8 cellular contexts compared by ENCODE assay signal in genomic region chr1:110780600-110781484, GRCh38.
DNase-seq lines count a peak whose midpoint lies in the region; ATAC-seq and TF ChIP-seq lines count a peak whose summit lies in the region.

No MANE protein-coding gene starts in this region.

- DNase-seq in Daoy (ENCODE audit: low read depth) (peak; percentile 87), SHP77 treated with DMSO at 0.1 percent for 48 hours (lab: John Stamatoyannopoulos, UW) (peak; percentile 29), glutamatergic neuron (peak; percentile 77), type B pancreatic cell (ENCODE audit: extremely low spot score, unreplicated experiment) (peak; percentile 75)
- DNase-seq in activated naive CD4-positive, alpha-beta T cell (lab: John Stamatoyannopoulos, UW), result peak; percentile 11 to 53 (median 36)

- no peaks in the 10 kb centered on the region for H3K27me3 ChIP-seq in parathyroid adenoma (ENCODE audit: control insufficient read depth, insufficient read depth, low read length)

- H3K4me3 ChIP-seq in parathyroid adenoma (ENCODE audit: low read depth, low read length), result no peak overlapping the region

- no peak overlapping the region for H3K27ac ChIP-seq in parathyroid adenoma

- peaks cover 3% of the 10 kb centered on the region for H3K9me3 Mint-ChIP-seq in glutamatergic neuron (ENCODE audit: unreplicated experiment)
- no peaks in the 10 kb centered on the region for H3K9me3 Mint-ChIP-seq in type B pancreatic cell

- no peaks in the 10 kb centered on the region for H3K36me3 ChIP-seq in parathyroid adenoma (ENCODE audit: control insufficient read depth, insufficient read depth, low read length)

- H3K27me3 Mint-ChIP-seq in glutamatergic neuron (ENCODE audit: unreplicated experiment) (peaks cover 2% of the 10 kb centered on the region), type B pancreatic cell (peaks cover 40% of the 10 kb centered on the region)

- peak overlapping the region; percentile 34 for H3K4me3 Mint-ChIP-seq in glutamatergic neuron (ENCODE audit: unreplicated experiment)
- H3K4me3 Mint-ChIP-seq in type B pancreatic cell, result peak overlapping the region; percentile 35

- H3K4me2 ChIP-seq in parathyroid adenoma (ENCODE audit: low read length), result no peak overlapping the region

- H3K79me2 ChIP-seq in parathyroid adenoma, result no peaks in the 10 kb centered on the region

- H2AFZ ChIP-seq in parathyroid adenoma, result no peak overlapping the region

- no peak overlapping the region for H3K9ac ChIP-seq in parathyroid adenoma

- H3K9me3 ChIP-seq in parathyroid adenoma (ENCODE audit: control insufficient read depth, low read length), result no peaks in the 10 kb centered on the region

- peaks cover 5% of the 10 kb centered on the region for H3K4me1 Mint-ChIP-seq in glutamatergic neuron (ENCODE audit: low read depth, unreplicated experiment)
- H3K4me1 Mint-ChIP-seq in type B pancreatic cell (ENCODE audit: unreplicated experiment), result peaks cover 4% of the 10 kb centered on the region

- TF ChIP-seq CTCF in LNCAP (IDR thresholded peaks at IDR 0.05), result peak; percentile 85
- peak; percentile 92 for TF ChIP-seq CTCF in glutamatergic neuron (IDR thresholded peaks at IDR 0.05; ENCODE audit: partially characterized antibody, unreplicated experiment)
- TF ChIP-seq CTCF in parathyroid adenoma (IDR thresholded peaks at IDR 0.05), result peak; percentile 63
- TF ChIP-seq CTCF in type B pancreatic cell (conservative IDR thresholded peaks at IDR 0.05), result peak; percentile 85

- H3K27ac Mint-ChIP-seq in glutamatergic neuron (ENCODE audit: unreplicated experiment), result no peak overlapping the region
- H3K27ac Mint-ChIP-seq in type B pancreatic cell, result peak overlapping the region; percentile 9

- no peak for ATAC-seq in HG02840 (IDR thresholded peaks at IDR 0.05; ENCODE audit: low FRiP score, unreplicated experiment)

- no peaks in the 10 kb centered on the region for H3K36me3 Mint-ChIP-seq in glutamatergic neuron (ENCODE audit: unreplicated experiment)
- H3K36me3 Mint-ChIP-seq in type B pancreatic cell, result no peaks in the 10 kb centered on the region

- H3K4me1 ChIP-seq in parathyroid adenoma, result no peaks in the 10 kb centered on the region

Comparison
In these comparisons a context has a peak if more than half of its experiments do, and no peak if none do; other contexts are left out.
1. DNase-seq: peak in every context shown above with its lines; median percentile 87 in Daoy; 77 in glutamatergic neuron; 75 in type B pancreatic cell; 36 in activated naive CD4-positive, alpha-beta T cell; 29 in SHP77 treated with DMSO at 0.1 percent for 48 hours.